22 cellular contexts compared by ENCODE assay signal in the genomic region with DNA sequence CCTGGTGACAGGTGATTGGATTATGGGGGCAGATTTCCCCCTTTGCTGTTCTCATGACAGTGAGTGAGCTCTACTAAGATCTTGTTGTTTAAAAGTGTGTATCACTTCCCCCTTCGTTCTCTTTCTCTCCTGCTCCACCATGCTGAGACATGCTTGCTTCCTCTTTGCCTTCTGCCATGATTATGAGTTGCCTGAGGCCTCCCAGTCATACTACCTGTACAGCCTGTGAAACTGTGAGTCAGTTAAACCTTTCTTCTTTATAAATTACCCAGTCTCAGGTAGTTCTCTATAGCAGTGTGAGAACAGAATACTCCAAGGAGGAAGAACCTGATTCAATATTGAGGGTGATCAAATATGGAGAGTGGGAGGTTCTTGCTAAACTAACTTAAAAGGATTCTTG.
"Had no signal": no experiment of that assay in that cellular context is flagged by ENCODE, and none has a peak within 500 bp of the region (broad histone marks: within the 10 kb centered on the region; RNA-seq: fewer than 3 reads in every experiment).

No MANE protein-coding gene starts in this region.

- H3K9me3 ChIP-seq: prostate gland, testis, tibial nerve had no signal

- H3K27me3 Mint-ChIP-seq: naive B cell; stimulated activated naive B cell treated with anti-CD40 and anti-IgM and Interleukin-4, amounts not matched to agents 10 μg/mL and 1 μg/mL and 100 μg/mL, for 72 hours; stimulated activated naive CD8-positive, alpha-beta T cell treated with anti-CD3 and anti-CD28 coated beads, Interleukin-15, amount 100 ng/mL, for 72 hours had no signal

- H3K36me3 ChIP-seq: prostate gland, spleen, tibial nerve had no signal

- H3K9me3 Mint-ChIP-seq: nephron had no signal

- H3K36me3 Mint-ChIP-seq: naive B cell; stimulated activated naive B cell treated with anti-CD40 and anti-IgM and Interleukin-4, amounts not matched to agents 10 μg/mL and 1 μg/mL and 100 μg/mL, for 72 hours had no signal

- H3K4me1 Mint-ChIP-seq: naive B cell; nephron; stimulated activated naive B cell treated with anti-CD40 and anti-IgM and Interleukin-4, amounts not matched to agents 10 μg/mL and 1 μg/mL and 100 μg/mL, for 72 hours; stimulated activated naive CD8-positive, alpha-beta T cell treated with anti-CD3 and anti-CD28 coated beads, Interleukin-15, amount 100 ng/mL, for 72 hours had no signal

- H3K9ac ChIP-seq: parathyroid adenoma had no signal

- H3K4me1 ChIP-seq: parathyroid adenoma, prostate gland, spleen, testis, tibial nerve had no signal

- ATAC-seq: left colon; left ventricle myocardium superior; sciatic nerve; stimulated activated naive CD8-positive, alpha-beta T cell treated with anti-CD3 and anti-CD28 coated beads, Interleukin-15, amount 100 ng/mL, for 72 hours had no signal

- H2AFZ ChIP-seq: parathyroid adenoma had no signal

- H3K27me3 ChIP-seq: spleen, testis, tibial nerve had no signal

- H3K4me3 ChIP-seq: lung, prostate gland, spleen, testis, tibial nerve had no signal

- DNase-seq: central memory CD4-positive, alpha-beta T cell; cortex of kidney; effector memory CD4-positive, alpha-beta T cell; erythroblast; left colon; left ventricle myocardium superior; mesendoderm; naive B cell; occipital lobe; spleen; stimulated activated CD4-positive, alpha-beta T cell treated with anti-CD3 and anti-CD28 coated beads, Interleukin-15, amount 100 ng/mL, for 24 hours; stimulated activated CD4-positive, alpha-beta T cell treated with anti-CD3 and anti-CD28 coated beads, Interleukin-1b, Interleukin-23, amount 100 ng/mL, for 48 hours; stimulated activated CD4-positive, alpha-beta T cell treated with anti-CD3 and anti-CD28 coated beads, Interleukin-4, amount 100 ng/mL, for 4 hours; stimulated activated naive B cell treated with anti-CD40 and anti-IgM and Interleukin-4, amounts not matched to agents 10 μg/mL and 1 μg/mL and 100 μg/mL, for 72 hours; stimulated activated naive CD8-positive, alpha-beta T cell treated with anti-CD3 and anti-CD28 coated beads, Interleukin-15, amount 100 ng/mL, for 72 hours; testis had no signal

- H3K27ac ChIP-seq: parathyroid adenoma, prostate gland, spleen, testis, tibial nerve had no signal

- H3K79me2 ChIP-seq: parathyroid adenoma had no signal

- H3K4me3 Mint-ChIP-seq: naive B cell; nephron; stimulated activated naive B cell treated with anti-CD40 and anti-IgM and Interleukin-4, amounts not matched to agents 10 μg/mL and 1 μg/mL and 100 μg/mL, for 72 hours; stimulated activated naive CD8-positive, alpha-beta T cell treated with anti-CD3 and anti-CD28 coated beads, Interleukin-15, amount 100 ng/mL, for 72 hours had no signal

- H3K27ac Mint-ChIP-seq: nephron; stimulated activated naive B cell treated with anti-CD40 and anti-IgM and Interleukin-4, amounts not matched to agents 10 μg/mL and 1 μg/mL and 100 μg/mL, for 72 hours; stimulated activated naive CD8-positive, alpha-beta T cell treated with anti-CD3 and anti-CD28 coated beads, Interleukin-15, amount 100 ng/mL, for 72 hours had no signal
